21 cellular contexts compared by ENCODE assay signal in genomic region chr9:34405719-34406118, GRCh38.
A peak's percentile ranks its signal among the peaks of the same experiment; 100 is the strongest.
DNase-seq lines count a peak whose midpoint lies in the region; TF ChIP-seq lines count a peak whose summit lies in the region.
"Had no signal": no experiment of that assay in that cellular context is flagged by ENCODE, and none has a peak within 500 bp of the region (broad histone marks: within the 10 kb centered on the region; RNA-seq: fewer than 3 reads in every experiment).

No MANE protein-coding gene starts in this region.

- DNase-seq in GM03348 (ENCODE audit: low spot score) (peak; percentile 60), RWPE1 (ENCODE audit: low spot score) (peak; percentile 18), fibroblast of pulmonary artery (ENCODE audit: low read depth) (peak; percentile 22), stromal cell of bone marrow (ENCODE audit: low read depth) (peak; percentile 25), NCI-H187 treated with DMSO at 0.1 percent for 48 hours (lab: John Stamatoyannopoulos, UW) (no peak), DMS153 treated with DMSO at 0.1 percent for 48 hours (lab: John Stamatoyannopoulos, UW; ENCODE audit: unreplicated experiment) (no peak), GDM1 (lab: John Stamatoyannopoulos, UW) (no peak)
- DNase-seq: activated CD4-positive, alpha-beta T cell treated with anti-CD3 and anti-CD28 coated beads, Interleukin-2, amount 50 U/mL, for 48 hours; activated CD4-positive, CD25-positive, alpha-beta regulatory T cell; activated CD8-positive, alpha-beta memory T cell treated with anti-CD3 and anti-CD28 coated beads, Interleukin-2, amount 50 U/mL, for 4 hours; Caco-2; effector CD4-positive, alpha-beta T cell; NCI-H2081 treated with DMSO at 0.1 percent for 48 hours; NCI-H446; sigmoid colon; stomach; T1000; transverse colon had no signal

- CTCF ChIA-PET in RWPE1 (lab: Yijun Ruan, JAX): interaction anchor here (0.5 to 2.7 kb wide), 2 partner anchors 186 to 198 kb away, joined by 3 to 32 read pairs; no protein-coding TSS in a partner anchor

- TF ChIP-seq CTCF in RWPE1 (conservative IDR thresholded peaks at IDR 0.05; ENCODE audit: low read depth) (no peak), fibroblast of pulmonary artery (IDR thresholded peaks at IDR 0.05; ENCODE audit: low read length, missing control alignments) (no peak)

- no peak overlapping the region for H3K4me3 ChIP-seq in fibroblast of pulmonary artery (replicated peaks; ENCODE audit: low read depth, low read length)
- H3K4me3 ChIP-seq: ascending aorta, lung, prostate gland, sigmoid colon, stomach, transverse colon had no signal

- POLR2A ChIA-PET in RWPE1 (lab: Yijun Ruan, JAX; ENCODE audit: low non-redundant PET): no interaction called here

- H3K27ac ChIP-seq in RWPE1: no peak overlapping the region
- H3K27ac ChIP-seq: ascending aorta, prostate gland, sigmoid colon, stomach, transverse colon had no signal

Comparison
In these comparisons a context has a peak if more than half of its experiments do, and no peak if none do; other contexts are left out.
1. DNase-seq: peak in GM03348 (single experiment), RWPE1 (single experiment), fibroblast of pulmonary artery (single experiment) and stromal cell of bone marrow (single experiment); none in NCI-H187 treated with DMSO at 0.1 percent for 48 hours (single experiment), DMS153 treated with DMSO at 0.1 percent for 48 hours (single experiment) and GDM1 (single experiment).